In genomic region chr13:114097893-114098688, GRCh38 we compare ENCODE assay signal across 11 cellular contexts. TPM values are rescaled to one million over a fixed set of nuclear protein-coding genes. Genes with fewer than 3 reads are reported as not detected.
A peak's percentile ranks its signal among the peaks of the same experiment; 100 is the strongest.
DNase-seq lines count a peak whose midpoint lies in the region; ATAC-seq, FAIRE-seq and TF ChIP-seq lines count a peak whose summit lies in the region.
"Had no signal": no experiment of that assay in that cellular context is flagged by ENCODE, and none has a peak within 500 bp of the region (broad histone marks: within the 10 kb centered on the region; RNA-seq: fewer than 3 reads in every experiment).

No MANE protein-coding gene starts in this region.

- 0 out of 2 replicates have a peak overlapping the region, but pooled peaks have one; percentile 13 for H2AK5ac ChIP-seq in H1 (ENCODE audit: low read depth, low read length)

- H4K91ac ChIP-seq in H1 (replicated peaks; ENCODE audit: insufficient read length, low read length) = no peak overlapping the region

- no peak overlapping the region for H4K5ac ChIP-seq in H1 (ENCODE audit: insufficient read length, low read depth, low read length)

- CTCF ChIA-PET in activated naive CD4-positive, alpha-beta T cell treated with anti-CD3 and anti-CD28 coated beads, Interleukin-2, amount 10 ng/mL, durations not matched to agents 7 days and 5 days (lab: Charles Lee) = no interaction called here
- CTCF ChIA-PET in H1 (lab: Charles Lee; ENCODE audit: partially characterized antibody) = interaction anchor here (1.0 to 2.5 kb wide), 8 partner anchors 8 to 81 kb away, joined by 4 to 8 read pairs (median 5); no protein-coding TSS in a partner anchor

- peaks cover 0 to 5% of the 10 kb centered on the region in 2 experiments for H4K20me1 ChIP-seq in H1 (replicated peaks in 1 of 2; ENCODE audit: control insufficient read depth in 1 of 2, insufficient read depth in 2 of 2, low read length in 2 of 2)

- H3K4me3 Mint-ChIP-seq in activated naive CD4-positive, alpha-beta T cell treated with anti-CD3 and anti-CD28 coated beads, Interleukin-2, amount 10 ng/mL, durations not matched to agents 7 days and 5 days = no peak overlapping the region
- H3K4me3 Mint-ChIP-seq in nephron progenitor cell = no peak overlapping the region

- peak overlapping the region; percentile 66 for H2BK5ac ChIP-seq in H1 (ENCODE audit: low read depth, low read length)

- H2BK20ac ChIP-seq in H1 (ENCODE audit: low read length) = no peak overlapping the region

- DNase-seq in activated naive CD4-positive, alpha-beta T cell treated with anti-CD3 and anti-CD28 coated beads, Interleukin-2, amount 10 ng/mL, durations not matched to agents 7 days and 5 days = no peak
- no peak for DNase-seq in activated naive CD4-positive, alpha-beta T cell (lab: John Stamatoyannopoulos, UW)
- no peak for DNase-seq in H1 (ENCODE audit: low read depth in 1 of 2, low spot score in 2 of 2)
- no peak for DNase-seq in nephron progenitor cell
- peak; percentile 13 to 14 for DNase-seq in uterus
- DNase-seq in NCI-H524 treated with DMSO at 0.1 percent for 48 hours (lab: John Stamatoyannopoulos, UW) = no peak
- DNase-seq in MG63 = no peak
- DNase-seq: activated CD4-positive, alpha-beta T cell treated with anti-CD3 and anti-CD28 coated beads for 4 hours; AML-193 had no signal

- TF ChIP-seq EP300 in H1 (IDR thresholded peaks at IDR 0.05; ENCODE audit: borderline replicate concordance in 1 of 2, low read depth in 2 of 2, low read length in 2 of 2) = no peak

- peaks cover 0 to 17% of the 10 kb centered on the region in 2 experiments; a peak in 1 of 4 replicates for H3K79me2 ChIP-seq in H1 (ENCODE audit: control insufficient read depth in 1 of 2, insufficient read depth in 2 of 2, low read length in 2 of 2)

- peaks cover 30% of the 10 kb centered on the region for H3K4me1 Mint-ChIP-seq in activated naive CD4-positive, alpha-beta T cell treated with anti-CD3 and anti-CD28 coated beads, Interleukin-2, amount 10 ng/mL, durations not matched to agents 7 days and 5 days
- H3K4me1 Mint-ChIP-seq in nephron progenitor cell = peaks cover 33% of the 10 kb centered on the region

- H3K36me3 ChIP-seq in H1 (ENCODE audit: control insufficient read depth in 2 of 4, insufficient read depth in 4 of 4, low read length in 3 of 4) (no peaks in the 10 kb centered on the region), uterus (no peaks in the 10 kb centered on the region), MG63 (0 out of 2 replicates have a peak, but pooled peaks cover 8% of the 10 kb centered on the region)

- H2BK12ac ChIP-seq in H1 (ENCODE audit: low read depth, low read length) = no peak overlapping the region

- H3K9me3 ChIP-seq in H1 (ENCODE audit: insufficient read depth in 2 of 2, low read depth in 1 of 2, low read length in 1 of 2) (no peaks in the 10 kb centered on the region; a peak in 1 of 4 replicates), uterus (peaks cover 0 to 3% of the 10 kb centered on the region in 2 donors), MG63 (peaks cover 12% of the 10 kb centered on the region)

- no peak for FAIRE-seq in H1 (lab: Jason Lieb, UNC)
- FAIRE-seq: islet of Langerhans had no signal

- intact Hi-C loops in uterus (cut with DNase I; ENCODE audit: low total_unique reads) = no loop called here

- H3K56ac ChIP-seq in H1 (replicated peaks; ENCODE audit: insufficient read length, low read depth, low read length) = no peak overlapping the region

- H3K4me1 ChIP-seq in H1 (replicated peaks in 1 of 4; ENCODE audit: control insufficient read depth in 3 of 4, insufficient read depth in 4 of 4, low read length in 3 of 4) = peaks cover 0 to 9% (median 3%) of the 10 kb centered on the region in 4 experiments; a peak in 4 of 7 replicates
- peaks cover 0 to 3% of the 10 kb centered on the region in 2 donors for H3K4me1 ChIP-seq in uterus

- no peak overlapping the region for H3K4me2 ChIP-seq in H1 (ENCODE audit: insufficient read depth in 1 of 2, low read depth in 2 of 2, low read length in 2 of 2)

- H3K79me1 ChIP-seq in H1 (ENCODE audit: low read depth, low read length) = peaks cover 2% of the 10 kb centered on the region; the same call in 1 of the 2 replicates

- H2BK120ac ChIP-seq in H1 (replicated peaks; ENCODE audit: low read depth, low read length) = no peak overlapping the region

- TF ChIP-seq POLR2A in H1 (IDR thresholded peaks at IDR 0.05; ENCODE audit: control extremely low read depth in 1 of 2, low read depth in 2 of 2, low read length in 2 of 2) (no peak), uterus (IDR thresholded peaks at IDR 0.05) (no peak)

- no peaks in the 10 kb centered on the region for H3K27me3 Mint-ChIP-seq in activated naive CD4-positive, alpha-beta T cell treated with anti-CD3 and anti-CD28 coated beads, Interleukin-2, amount 10 ng/mL, durations not matched to agents 7 days and 5 days
- peaks cover 13% of the 10 kb centered on the region for H3K27me3 Mint-ChIP-seq in nephron progenitor cell (ENCODE audit: low read depth, poor library complexity)

- TF ChIP-seq CTCF in H1 (IDR thresholded peaks at IDR 0.05; ENCODE audit: control extremely low read depth in 1 of 3, insufficient read depth in 1 of 3, low read depth in 1 of 3, low read length in 3 of 3) = no peak
- TF ChIP-seq CTCF in nephron progenitor cell (IDR thresholded peaks at IDR 0.05) = no peak
- no peak for TF ChIP-seq CTCF in uterus (IDR thresholded peaks at IDR 0.05)

- H3K9ac ChIP-seq in H1 (replicated peaks in 1 of 4; ENCODE audit: extremely low read depth in 1 of 4, low read depth in 3 of 4, low read length in 3 of 4) = no peak overlapping the region

- WGBS in H1 (ENCODE audit: extremely low coverage in 1 of 2, insufficient coverage in 1 of 2, insufficient read length in 1 of 2, insufficient replicate concordance in 2 of 2, low coverage in 1 of 2, low lambda C conversion rate in 2 of 2, missing lambda C conversion rate in 1 of 2), 2 experiments = 80% methylated on average over 25 of the region's 27 CpGs; no CpG with 5 or more reads in 1 of the 2 experiments

- no peak for TF ChIP-seq RAD21 in H1 (IDR thresholded peaks at IDR 0.05 in 1 of 2, conservative IDR thresholded peaks at IDR 0.05 in 1 of 2; ENCODE audit: low read depth in 2 of 2, low read length in 2 of 2)

- H3K9me3 Mint-ChIP-seq in activated naive CD4-positive, alpha-beta T cell treated with anti-CD3 and anti-CD28 coated beads, Interleukin-2, amount 10 ng/mL, durations not matched to agents 7 days and 5 days = peaks cover 32% of the 10 kb centered on the region
- H3K9me3 Mint-ChIP-seq in nephron progenitor cell = peaks cover 17% of the 10 kb centered on the region

- no peaks in the 10 kb centered on the region for H3K23me2 ChIP-seq in H1 (ENCODE audit: low read depth, low read length)

- H3K14ac ChIP-seq in H1 (ENCODE audit: insufficient read length) = no peak overlapping the region

- H4K8ac ChIP-seq in H1 (ENCODE audit: extremely low read depth, insufficient read depth, low read length) = no peak overlapping the region; the same call in 1 of the 2 replicates

- POLR2A ChIA-PET in H1 (lab: Charles Lee; ENCODE audit: partially characterized antibody) = interaction anchor here (1.0 kb wide), 1 partner anchor 29 kb away, joined by 3 read pairs; no protein-coding TSS in a partner anchor

- no peak overlapping the region for H3K4ac ChIP-seq in H1 (replicated peaks; ENCODE audit: insufficient read length, low read depth, low read length)

- H3K27ac ChIP-seq in H1 (ENCODE audit: low read depth, low read length) = 0 out of 2 replicates have a peak overlapping the region, but pooled peaks have one; percentile 36
- H3K27ac ChIP-seq in uterus = no peak overlapping the region

- H3K4me3 ChIP-seq in H1 (ENCODE audit: extremely low read depth in 1 of 4, insufficient read depth in 2 of 4, low read depth in 3 of 4, low read length in 4 of 4) (no peak overlapping the region), uterus (no peak overlapping the region), MG63 (no peak overlapping the region)

- no peak overlapping the region for H3K23ac ChIP-seq in H1 (ENCODE audit: insufficient read length)

- H3K18ac ChIP-seq in H1 (ENCODE audit: extremely low read depth, low read length) = peak overlapping the region; percentile 19; the same call in 1 of the 2 replicates

- no peak overlapping the region for H2BK15ac ChIP-seq in H1 (ENCODE audit: low read length)

- no peak for ATAC-seq in HG03432 (IDR thresholded peaks at IDR 0.05; ENCODE audit: unreplicated experiment)

- H3K27me3 ChIP-seq in H1 (replicated peaks in 1 of 4; ENCODE audit: control insufficient read depth in 3 of 4, extremely low read depth in 1 of 4, insufficient read depth in 3 of 4, low read length in 3 of 4) (no peaks in the 10 kb centered on the region), uterus (no peaks in the 10 kb centered on the region), MG63 (no peaks in the 10 kb centered on the region)

- H2AFZ ChIP-seq in H1 (ENCODE audit: low read length) = no peak overlapping the region

- H3K36me3 Mint-ChIP-seq in activated naive CD4-positive, alpha-beta T cell treated with anti-CD3 and anti-CD28 coated beads, Interleukin-2, amount 10 ng/mL, durations not matched to agents 7 days and 5 days = peaks cover 73% of the 10 kb centered on the region
- H3K36me3 Mint-ChIP-seq in nephron progenitor cell (ENCODE audit: low read depth) = peaks cover 17% of the 10 kb centered on the region

- peak overlapping the region; percentile 70 for H3K27ac Mint-ChIP-seq in activated naive CD4-positive, alpha-beta T cell treated with anti-CD3 and anti-CD28 coated beads, Interleukin-2, amount 10 ng/mL, durations not matched to agents 7 days and 5 days
- H3K27ac Mint-ChIP-seq in nephron progenitor cell = peak overlapping the region; percentile 74

TF ChIP-seq in H1, 55 proteins besides CTCF, POLR2A, EP300 and RAD21 (continues in another document):
- TF ChIP-seq TEAD4 (IDR thresholded peaks at IDR 0.05; ENCODE audit: low read depth, low read length) (no peak), FOSL1 (IDR thresholded peaks at IDR 0.05; ENCODE audit: insufficient read depth, low read depth, low read length) (no peak), PHF8 (conservative IDR thresholded peaks at IDR 0.05; ENCODE audit: low read depth, low read length) (no peak)

RNA-seq across cellular contexts. Expression of gene RASA3, which starts 34.3 kb away (rescaled TPM):
- total RNA-seq in H1 (2021; fragmentation: NEBNext Ultra II Directional; extraction: Animal tissue kit (Norgen Biotek cat#: 25700)) = 21.9 TPM in 2 replicates
- polyA plus RNA-seq in H1 (2011; rRNA removed) = 7.5 and 11.0 TPM in 2 replicates
- polyA plus RNA-seq in H1 (2011; cell fraction: cytosol; rRNA removed) = 12.9 TPM
- 15.0 TPM for polyA plus RNA-seq in H1 (2011; cell fraction: nucleus; rRNA removed)
- 11.8 to 14.5 TPM (median 13.4 TPM) in 4 replicates for polyA plus RNA-seq in H1 (2012, experiment 1 of 2)
- polyA plus RNA-seq in H1 (2012, experiment 2 of 2) = 7.7 TPM
- 11.2 TPM for polyA plus RNA-seq in H1 (2013, experiment 1 of 2)
- 11.4 TPM for polyA plus RNA-seq in H1 (2013, experiment 2 of 2)
- 10.6 and 10.8 TPM in 2 replicates for polyA minus RNA-seq in H1 (2011; rRNA and poly(A)+ RNA removed)
- 11.4 TPM for polyA minus RNA-seq in H1 (2011; cell fraction: cytosol; rRNA and poly(A)+ RNA removed)
- 6.9 TPM for polyA minus RNA-seq in H1 (2011; cell fraction: nucleus; rRNA and poly(A)+ RNA removed)
- total RNA-seq in uterus = 10 to 100 TPM in 3 of 4 donors, 1 to 10 TPM in 1; 8.5 to 31.6 (median 17.2) TPM
- total RNA-seq in MG63 (2014; rRNA removed; shearing (Covaris generic); ENCODE audit: low replicate concordance) = 18.8 and 21.7 TPM in 2 replicates

Comparison
In these comparisons a context has a peak if more than half of its experiments do, and no peak if none do; other contexts are left out.
1. DNase-seq: peak in uterus (2 of 2); none in activated naive CD4-positive, alpha-beta T cell treated with anti-CD3 and anti-CD28 coated beads, Interleukin-2, amount 10 ng/mL, durations not matched to agents 7 days and 5 days (single experiment), activated naive CD4-positive, alpha-beta T cell (0 of 4), H1 (0 of 2), nephron progenitor cell (single experiment), NCI-H524 treated with DMSO at 0.1 percent for 48 hours (single experiment) and MG63 (single experiment).